ENCODE assay signal across 8 cellular contexts in the genomic region with DNA sequence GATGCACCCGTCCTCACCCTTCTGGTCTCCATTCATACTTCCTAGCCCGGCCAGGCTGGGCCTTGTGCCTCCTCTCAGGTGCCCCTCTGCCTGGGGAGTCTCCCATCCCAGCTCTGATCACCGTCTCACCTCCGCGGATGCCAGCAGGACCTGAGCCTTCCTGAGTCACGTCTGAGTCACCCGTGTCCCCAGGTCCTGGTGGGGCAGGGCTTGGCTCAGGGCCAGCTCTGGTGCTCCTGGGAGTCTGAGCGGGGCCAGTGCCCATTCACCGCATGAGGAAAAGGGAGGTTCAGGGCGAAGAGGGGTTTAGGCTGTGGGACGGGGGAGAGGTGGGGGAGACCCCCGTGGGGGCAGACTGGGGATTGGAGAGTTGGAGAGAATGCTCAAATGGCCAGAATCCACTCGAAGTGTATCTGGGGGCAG. TPM values are rescaled to one million over a fixed set of nuclear protein-coding genes. Genes with fewer than 3 reads are reported as not detected.
DNase-seq lines count a peak whose midpoint lies in the region; ATAC-seq and TF ChIP-seq lines count a peak whose summit lies in the region.

No MANE protein-coding gene starts in this region.

- H3K27me3 Mint-ChIP-seq in T-helper 2 cell treated with Interferon-gamma antibody and Interleukin-4, amounts not matched to agents 5 μg/mL and 100 μg/mL, for 36 hours (ENCODE audit: low read depth) = no peaks in the 10 kb centered on the region

- no peaks in the 10 kb centered on the region for H3K9me3 ChIP-seq in breast epithelium
- H3K9me3 ChIP-seq in right lobe of liver = no peaks in the 10 kb centered on the region

- H3K36me3 ChIP-seq in breast epithelium (peaks cover under 1% of the 10 kb centered on the region), right lobe of liver (peaks cover 0 to 15% (median 9%) of the 10 kb centered on the region in 4 donors)

- H3K4me3 Mint-ChIP-seq in T-helper 2 cell treated with Interferon-gamma antibody and Interleukin-4, amounts not matched to agents 5 μg/mL and 100 μg/mL, for 36 hours = peak overlapping the region; percentile 88

- TF ChIP-seq POLR2A in breast epithelium (IDR thresholded peaks at IDR 0.05) (no peak), right lobe of liver (IDR thresholded peaks at IDR 0.05) (no peak)

- TF ChIP-seq CTCF in breast epithelium (IDR thresholded peaks at IDR 0.05) (no peak), right lobe of liver (IDR thresholded peaks at IDR 0.05) (no peak)

- peak in 2 of 4 donors; percentile 1 to 48 for ATAC-seq in right lobe of liver
- ATAC-seq in GM21447 (IDR thresholded peaks at IDR 0.05; ENCODE audit: unreplicated experiment) = no peak
- no peak for ATAC-seq in GM18511 (IDR thresholded peaks at IDR 0.05; ENCODE audit: unreplicated experiment)

- peaks cover 14% of the 10 kb centered on the region for H3K4me1 Mint-ChIP-seq in T-helper 2 cell treated with Interferon-gamma antibody and Interleukin-4, amounts not matched to agents 5 μg/mL and 100 μg/mL, for 36 hours (ENCODE audit: low read depth)

- H3K27ac ChIP-seq in breast epithelium (peak overlapping the region; percentile 64 to 80), right lobe of liver (peak overlapping the region in 2 of 3 donors; percentile 24 to 57)

- DNase-seq in DMS 273 (lab: John Stamatoyannopoulos, UW; ENCODE audit: unreplicated experiment) (peak; percentile 45), DMS 273 treated with DMSO at 0.1 percent for 48 hours (lab: John Stamatoyannopoulos, UW) (no peak), breast epithelium (ENCODE audit: low spot score in 2 of 2) (peak; percentile 80 to 92), right lobe of liver (peak; percentile 68 to 91 (median 68))
- DNase-seq in T-helper 2 cell treated with Interferon-gamma antibody and Interleukin-4, amounts not matched to agents 5 μg/mL and 100 μg/mL, for 36 hours (ENCODE audit: low spot score) = peak; percentile 36
- peak; percentile 11 to 21 for DNase-seq in stimulated activated CD8-positive, alpha-beta memory T cell treated with anti-CD3 and anti-CD28 coated beads, Interleukin-2, amount 100 ng/mL, for 1 hour (ENCODE audit: low read depth in 2 of 2)

- H3K4me3 ChIP-seq in breast epithelium (peak overlapping the region; percentile 45 to 73 (median 59)), right lobe of liver (peak overlapping the region; percentile 35 to 54 (median 42))

- WGBS in right lobe of liver (ENCODE audit: insufficient coverage, low coverage, low lambda C conversion rate, missing lambda C conversion rate) = 18% methylated on average over 3 of the region's 13 CpGs

- intact Hi-C loops in breast epithelium (cut with DNase I; ENCODE audit: low total_unique reads) = no loop called here
- intact Hi-C loops in right lobe of liver (cut with DNase I) = no loop called here

- H3K27me3 ChIP-seq in breast epithelium (no peaks in the 10 kb centered on the region), right lobe of liver (no peaks in the 10 kb centered on the region)

- H3K4me1 ChIP-seq in breast epithelium = peaks cover 0 to 6% of the 10 kb centered on the region in 2 donors
- H3K4me1 ChIP-seq in right lobe of liver = peaks cover 0 to 6% (median 0%) of the 10 kb centered on the region in 4 donors

- H3K9me3 Mint-ChIP-seq in T-helper 2 cell treated with Interferon-gamma antibody and Interleukin-4, amounts not matched to agents 5 μg/mL and 100 μg/mL, for 36 hours = no peaks in the 10 kb centered on the region

- H3K36me3 Mint-ChIP-seq in T-helper 2 cell treated with Interferon-gamma antibody and Interleukin-4, amounts not matched to agents 5 μg/mL and 100 μg/mL, for 36 hours (ENCODE audit: low read depth) = peaks cover 10% of the 10 kb centered on the region

- H3K27ac Mint-ChIP-seq in T-helper 2 cell treated with Interferon-gamma antibody and Interleukin-4, amounts not matched to agents 5 μg/mL and 100 μg/mL, for 36 hours = peak overlapping the region; percentile 87

RNA-seq across cellular contexts. Expression of a gene that starts 0.6 kb away (rescaled TPM):
- total RNA-seq in breast epithelium = 1 to 10 TPM in 2 of 3 donors, under 1 TPM in 1; 0.66 to 1.4 (median 1.0) TPM
- 1 to 10 TPM in 5 of 6 experiments, under 1 TPM in 1; 0.86 to 5.7 (median 3.1) TPM for total RNA-seq in right lobe of liver

RNA-seq across cellular contexts. Expression of a gene that starts 36.8 kb away (rescaled TPM):
- total RNA-seq in breast epithelium (10 to 100 TPM; 10.4 to 25.2 (median 19.7) TPM), right lobe of liver (10 to 100 TPM in 4 of 6 experiments, 1 to 10 TPM in 2; 8.0 to 17.7 (median 12.6) TPM)

RNA-seq across cellular contexts. Expression of a gene that starts 51.9 kb away (rescaled TPM):
- total RNA-seq in breast epithelium (1 to 10 TPM; 2.9 to 4.6 (median 4.1) TPM), right lobe of liver (10 to 100 TPM in 5 of 6 experiments, 1 to 10 TPM in 1; 9.9 to 23.6 (median 10.8) TPM)

RNA-seq across cellular contexts. Expression of a gene that starts 58.2 kb away (rescaled TPM):
- total RNA-seq in breast epithelium (not detected), right lobe of liver (not detected)
